In genomic region chr17:32458367-32458766, GRCh38 we compare ENCODE assay signal across 29 cellular contexts. TPM values are rescaled to one million over a fixed set of nuclear protein-coding genes. Genes with fewer than 3 reads are reported as not detected.
A peak's percentile ranks its signal among the peaks of the same experiment; 100 is the strongest.
DNase-seq lines count a peak whose midpoint lies in the region; ATAC-seq, FAIRE-seq and TF ChIP-seq lines count a peak whose summit lies in the region.
"Had no signal": no experiment of that assay in that cellular context is flagged by ENCODE, and none has a peak within 500 bp of the region (broad histone marks: within the 10 kb centered on the region; RNA-seq: fewer than 3 reads in every experiment).

No MANE protein-coding gene starts in this region.

- no peak overlapping the region for H3K9ac ChIP-seq in endodermal cell (ENCODE audit: extremely low read depth, low read length, poor library complexity, severe bottlenecking)

- H3K36me3 ChIP-seq in endodermal cell (ENCODE audit: control insufficient read depth, insufficient read depth, low read length): peaks cover 93% of the 10 kb centered on the region
- H3K36me3 ChIP-seq: ovary had no signal

- no peak overlapping the region for H3K4me3 ChIP-seq in endodermal cell (ENCODE audit: low read length)
- H3K4me3 ChIP-seq: adrenal gland, hepatocyte, ovary, PC-9, right atrium auricular region had no signal

- H3K9me3 Mint-ChIP-seq in activated naive CD4-positive, alpha-beta T cell treated with anti-CD3 and anti-CD28 coated beads, Interleukin-2, amount 50 U/mL, for 24 hours: no peaks in the 10 kb centered on the region
- H3K9me3 Mint-ChIP-seq in endodermal cell: no peaks in the 10 kb centered on the region
- no peaks in the 10 kb centered on the region for H3K9me3 Mint-ChIP-seq in natural killer cell treated with Interleukin-12 subunit alpha and Interleukin-12 subunit beta and Interleukin-15 and Interleukin-18, amount 100 ng/mL, for 72 hours
- H3K9me3 Mint-ChIP-seq: nephron progenitor cell; stimulated activated naive B cell treated with anti-CD40 and anti-IgM and Interleukin-4, amounts not matched to agents 10 μg/mL and 1 μg/mL and 100 μg/mL, for 72 hours had no signal

- no peaks in the 10 kb centered on the region for H3K27me3 ChIP-seq in endodermal cell (ENCODE audit: control insufficient read depth, insufficient read depth, low read length, poor library complexity, severe bottlenecking)
- H3K27me3 ChIP-seq: adrenal gland, brain microvascular endothelial cell, foreskin keratinocyte, hepatocyte, ovary, right atrium auricular region had no signal

- H3K9me3 ChIP-seq in T-helper 17 cell (ENCODE audit: control insufficient read depth, low read length, poor library complexity, severe bottlenecking) (no peaks in the 10 kb centered on the region), endodermal cell (ENCODE audit: control insufficient read depth, low read length) (peaks cover 12% of the 10 kb centered on the region)
- H3K9me3 ChIP-seq: adrenal gland, ovary, right atrium auricular region had no signal

- H3K36me3 Mint-ChIP-seq in activated naive CD4-positive, alpha-beta T cell treated with anti-CD3 and anti-CD28 coated beads, Interleukin-2, amount 50 U/mL, for 24 hours: peaks cover 21% of the 10 kb centered on the region
- H3K36me3 Mint-ChIP-seq in T-helper 17 cell (ENCODE audit: low read depth): peaks cover 17% of the 10 kb centered on the region
- H3K36me3 Mint-ChIP-seq in endodermal cell (ENCODE audit: low read depth): peaks cover 85% of the 10 kb centered on the region
- peaks cover 43% of the 10 kb centered on the region for H3K36me3 Mint-ChIP-seq in natural killer cell treated with Interleukin-12 subunit alpha and Interleukin-12 subunit beta and Interleukin-15 and Interleukin-18, amount 100 ng/mL, for 72 hours

- no peaks in the 10 kb centered on the region for H3K4me1 ChIP-seq in endodermal cell (ENCODE audit: control insufficient read depth, insufficient read depth, low read length)
- H3K4me1 ChIP-seq: right atrium auricular region had no signal

- peaks cover 48% of the 10 kb centered on the region for H3K4me1 Mint-ChIP-seq in activated naive CD4-positive, alpha-beta T cell treated with anti-CD3 and anti-CD28 coated beads, Interleukin-2, amount 50 U/mL, for 24 hours
- peaks cover 27% of the 10 kb centered on the region for H3K4me1 Mint-ChIP-seq in T-helper 17 cell
- H3K4me1 Mint-ChIP-seq in endodermal cell: peaks cover 2% of the 10 kb centered on the region
- peaks cover 14 to 34% of the 10 kb centered on the region in 2 donors for H3K4me1 Mint-ChIP-seq in natural killer cell treated with Interleukin-12 subunit alpha and Interleukin-12 subunit beta and Interleukin-15 and Interleukin-18, amount 100 ng/mL, for 72 hours (ENCODE audit: low read depth in 2 of 2)
- H3K4me1 Mint-ChIP-seq: nephron progenitor cell had no signal

- peak; percentile 35 for FAIRE-seq in urothelium cell line (lab: Jason Lieb, UNC)
- FAIRE-seq: colon had no signal

- peak overlapping the region; percentile 25 for H3K27ac Mint-ChIP-seq in activated naive CD4-positive, alpha-beta T cell treated with anti-CD3 and anti-CD28 coated beads, Interleukin-2, amount 50 U/mL, for 24 hours
- H3K27ac Mint-ChIP-seq in T-helper 17 cell (peak overlapping the region; percentile 87), endodermal cell (no peak overlapping the region)
- H3K27ac Mint-ChIP-seq in natural killer cell treated with Interleukin-12 subunit alpha and Interleukin-12 subunit beta and Interleukin-15 and Interleukin-18, amount 100 ng/mL, for 72 hours: no peak overlapping the region
- H3K27ac Mint-ChIP-seq: nephron progenitor cell had no signal

- TF ChIP-seq CTCF in endodermal cell (conservative IDR thresholded peaks at IDR 0.05): no peak

- no peak for DNase-seq in activated naive CD4-positive, alpha-beta T cell treated with anti-CD3 and anti-CD28 coated beads, Interleukin-2, amount 50 U/mL, for 16 hours
- DNase-seq in T-helper 17 cell (no peak), endodermal cell (no peak), urothelium cell line (ENCODE audit: low spot score) (no peak), AML-193 (lab: John Stamatoyannopoulos, UW) (no peak)
- DNase-seq in natural killer cell treated with Interleukin-12 subunit alpha and Interleukin-12 subunit beta and Interleukin-15 and Interleukin-18, amount 100 ng/mL, for 72 hours (ENCODE audit: low spot score): no peak
- DNase-seq: adrenal gland; brain microvascular endothelial cell; effector memory CD4-positive, alpha-beta T cell; foreskin keratinocyte; left ventricle myocardium superior; midbrain; NCI-H1048; NCI-H187; NCI-H2171 treated with DMSO at 0.1 percent for 48 hours; NCI-H524; nephron progenitor cell; ovary; PC-9; stimulated activated CD4-positive, alpha-beta T cell treated with anti-CD3 and anti-CD28 coated beads, Interleukin-4, amount 100 ng/mL, for 1 hour; stimulated activated naive B cell treated with anti-CD40 and anti-IgM and Interleukin-4, amounts not matched to agents 10 μg/mL and 1 μg/mL and 100 μg/mL, for 72 hours; T-helper 1 cell had no signal

- H3K4me3 Mint-ChIP-seq in activated naive CD4-positive, alpha-beta T cell treated with anti-CD3 and anti-CD28 coated beads, Interleukin-2, amount 50 U/mL, for 24 hours: peak overlapping the region; percentile 0
- H3K4me3 Mint-ChIP-seq in T-helper 17 cell (peak overlapping the region; percentile 31), endodermal cell (no peak overlapping the region)
- H3K4me3 Mint-ChIP-seq in natural killer cell treated with Interleukin-12 subunit alpha and Interleukin-12 subunit beta and Interleukin-15 and Interleukin-18, amount 100 ng/mL, for 72 hours: no peak overlapping the region
- H3K4me3 Mint-ChIP-seq: nephron progenitor cell; stimulated activated naive B cell treated with anti-CD40 and anti-IgM and Interleukin-4, amounts not matched to agents 10 μg/mL and 1 μg/mL and 100 μg/mL, for 72 hours had no signal

- no peaks in the 10 kb centered on the region for H3K27me3 Mint-ChIP-seq in activated naive CD4-positive, alpha-beta T cell treated with anti-CD3 and anti-CD28 coated beads, Interleukin-2, amount 50 U/mL, for 24 hours
- H3K27me3 Mint-ChIP-seq in T-helper 17 cell (no peaks in the 10 kb centered on the region), endodermal cell (ENCODE audit: insufficient read depth) (no peaks in the 10 kb centered on the region)
- no peaks in the 10 kb centered on the region for H3K27me3 Mint-ChIP-seq in natural killer cell treated with Interleukin-12 subunit alpha and Interleukin-12 subunit beta and Interleukin-15 and Interleukin-18, amount 100 ng/mL, for 72 hours
- H3K27me3 Mint-ChIP-seq: stimulated activated naive B cell treated with anti-CD40 and anti-IgM and Interleukin-4, amounts not matched to agents 10 μg/mL and 1 μg/mL and 100 μg/mL, for 72 hours had no signal

- H3K27ac ChIP-seq in endodermal cell (ENCODE audit: low read depth, low read length): peak overlapping the region; percentile 7
- H3K27ac ChIP-seq: adrenal gland, brain microvascular endothelial cell, C4-2B, foreskin keratinocyte, hepatocyte, ovary, PC-9, right atrium auricular region had no signal

- ATAC-seq in T-helper 17 cell: no peak
- no peak for ATAC-seq in natural killer cell treated with Interleukin-12 subunit alpha and Interleukin-12 subunit beta and Interleukin-15 and Interleukin-18, amount 100 ng/mL, for 72 hours
- ATAC-seq: esophagus mucosa; foreskin keratinocyte; HCT116; left ventricle myocardium superior; stimulated activated naive B cell treated with anti-CD40 and anti-IgM and Interleukin-4, amounts not matched to agents 10 μg/mL and 1 μg/mL and 100 μg/mL, for 72 hours had no signal

RNA-seq across cellular contexts. Expression of gene PSMD11, which starts 14.1 kb away (rescaled TPM):
- 10 to 100 TPM; 66.1 to 81.7 TPM for total RNA-seq in T-helper 17 cell
- 100 to 1,000 TPM; 164 to 168 TPM for total RNA-seq in endodermal cell
- 75.7 TPM for polyA plus RNA-seq in endodermal cell (2013, experiment 1 of 2)
- polyA plus RNA-seq in endodermal cell (2013, experiment 2 of 2): 80.7 TPM
- total RNA-seq in natural killer cell treated with Interleukin-12 subunit alpha and Interleukin-12 subunit beta and Interleukin-15 and Interleukin-18, amount 100 ng/mL, for 72 hours: 100 to 1,000 TPM; 179 to 203 TPM

RNA-seq across cellular contexts. Expression of gene CDK5R1, which starts 28.4 kb away (rescaled TPM):
- total RNA-seq in T-helper 17 cell: 1 to 10 TPM; 8.0 to 8.2 TPM
- 10 to 100 TPM in 1 of 2 donors, 1 to 10 TPM in 1; 9.8 to 10.3 TPM for total RNA-seq in endodermal cell
- polyA plus RNA-seq in endodermal cell (2013, experiment 1 of 2): 26.6 TPM
- polyA plus RNA-seq in endodermal cell (2013, experiment 2 of 2): 26.3 TPM
- 1 to 10 TPM; 3.7 to 5.9 TPM for total RNA-seq in natural killer cell treated with Interleukin-12 subunit alpha and Interleukin-12 subunit beta and Interleukin-15 and Interleukin-18, amount 100 ng/mL, for 72 hours

Comparison
In these comparisons a context has a peak if more than half of its experiments do, and no peak if none do; other contexts are left out.
1. H3K27ac Mint-ChIP-seq: peak in activated naive CD4-positive, alpha-beta T cell treated with anti-CD3 and anti-CD28 coated beads, Interleukin-2, amount 50 U/mL, for 24 hours (single experiment) and T-helper 17 cell (single experiment); none in endodermal cell (single experiment) and natural killer cell treated with Interleukin-12 subunit alpha and Interleukin-12 subunit beta and Interleukin-15 and Interleukin-18, amount 100 ng/mL, for 72 hours (0 of 2).
2. H3K4me3 Mint-ChIP-seq: peak in activated naive CD4-positive, alpha-beta T cell treated with anti-CD3 and anti-CD28 coated beads, Interleukin-2, amount 50 U/mL, for 24 hours (single experiment) and T-helper 17 cell (single experiment); none in endodermal cell (single experiment) and natural killer cell treated with Interleukin-12 subunit alpha and Interleukin-12 subunit beta and Interleukin-15 and Interleukin-18, amount 100 ng/mL, for 72 hours (single experiment).